In genomic region chr1:53327183-53327941, GRCh38 we compare ENCODE assay signal across 8 cellular contexts. TPM values are rescaled to one million over a fixed set of nuclear protein-coding genes. Genes with fewer than 3 reads are reported as not detected.
DNase-seq lines count a peak whose midpoint lies in the region; ATAC-seq and TF ChIP-seq lines count a peak whose summit lies in the region.

No MANE protein-coding gene starts in this region.

- no peaks in the 10 kb centered on the region for H3K27me3 ChIP-seq in ascending aorta

- peak overlapping the region; percentile 30 to 37 for H3K27ac ChIP-seq in ascending aorta

- TF ChIP-seq CTCF in ascending aorta (IDR thresholded peaks at IDR 0.05) = no peak

- peak overlapping the region; percentile 72 to 84 for H3K4me3 ChIP-seq in ascending aorta

- H3K9me3 ChIP-seq in ascending aorta = no peaks in the 10 kb centered on the region

- peaks cover 5 to 10% of the 10 kb centered on the region in 2 donors for H3K4me1 ChIP-seq in ascending aorta

- peak; percentile 6 for ATAC-seq in GM19328 (IDR thresholded peaks at IDR 0.05; ENCODE audit: unreplicated experiment)

- intact Hi-C loops in ascending aorta (cut with DNase I) = loop anchor here (2.0 to 10.0 kb wide), 7 partner anchors 50 to 963 kb away; partner anchors contain the start of genes CC2D1B, CPT2, ECHDC2 and IFT25

- H3K36me3 ChIP-seq in ascending aorta = no peaks in the 10 kb centered on the region

- DNase-seq in AG20443 (ENCODE audit: low spot score) (peak; percentile 40), HuH-7 (ENCODE audit: low spot score) (peak; percentile 28), T-helper 1 cell (peak; percentile 19 to 60 (median 37)), ascending aorta (ENCODE audit: low spot score in 2 of 2) (no peak), iPS-NIHi11 (ENCODE audit: low spot score) (peak; percentile 53), DMS153 (lab: John Stamatoyannopoulos, UW) (no peak)
- peak; percentile 22 to 38 (median 32) for DNase-seq in stimulated activated CD4-positive, alpha-beta T cell treated with anti-CD3 and anti-CD28 coated beads, Interleukin-1b, Interleukin-23, amount 100 ng/mL, for 24 hours (ENCODE audit: low read depth in 4 of 4, low spot score in 1 of 4)

RNA-seq across cellular contexts. Expression of gene LRP8, which starts 0.5 kb away (rescaled TPM):
- total RNA-seq in ascending aorta = 10.0 TPM

Comparison
In these comparisons a context has a peak if more than half of its experiments do, and no peak if none do; other contexts are left out.
1. DNase-seq: peak in AG20443 (single experiment), HuH-7 (single experiment), T-helper 1 cell (5 of 5), iPS-NIHi11 (single experiment) and stimulated activated CD4-positive, alpha-beta T cell treated with anti-CD3 and anti-CD28 coated beads, Interleukin-1b, Interleukin-23, amount 100 ng/mL, for 24 hours (4 of 4); none in ascending aorta (0 of 2) and DMS153 (single experiment).